ENCODE assay signal across 10 cellular contexts in the genomic region with DNA sequence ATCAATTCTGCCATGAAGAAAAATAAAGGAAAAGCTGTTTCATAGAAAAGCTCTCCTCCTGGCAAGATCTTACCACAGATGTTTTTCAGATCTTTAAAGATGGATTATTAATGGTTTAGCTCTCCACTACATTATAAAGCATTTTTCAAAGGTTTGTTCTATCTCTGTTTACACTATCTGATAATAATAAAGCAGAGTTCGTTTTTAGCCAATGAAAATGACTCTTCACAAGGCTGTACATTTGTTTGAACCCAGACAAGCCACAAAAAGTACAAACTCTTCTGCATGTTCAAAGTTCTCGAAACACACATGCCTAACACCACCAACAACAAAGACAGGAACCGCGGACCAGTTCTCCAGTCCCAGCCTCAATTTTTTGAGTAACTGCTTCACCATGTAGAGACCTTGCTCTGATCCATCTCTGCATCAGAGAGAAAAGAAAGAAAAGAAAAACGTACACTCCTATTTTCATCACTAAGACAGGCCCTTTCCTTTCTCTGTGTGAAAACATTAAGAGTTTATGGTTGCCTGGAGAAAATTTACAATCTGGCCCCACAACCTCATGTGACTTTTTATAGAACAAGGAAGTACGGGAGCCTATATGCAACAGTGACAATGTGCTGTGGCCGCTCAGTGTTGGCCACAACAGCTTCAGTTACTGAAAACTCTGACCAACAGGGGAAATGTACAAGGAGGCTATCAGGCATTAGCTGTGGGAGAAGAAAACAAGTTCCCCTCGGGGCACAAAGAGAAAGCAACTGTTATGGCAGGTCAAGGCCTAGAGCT.
A peak's percentile ranks its signal among the peaks of the same experiment; 100 is the strongest.
DNase-seq lines count a peak whose midpoint lies in the region; ATAC-seq and TF ChIP-seq lines count a peak whose summit lies in the region.
"Had no signal": no experiment of that assay in that cellular context is flagged by ENCODE, and none has a peak within 500 bp of the region (broad histone marks: within the 10 kb centered on the region; RNA-seq: fewer than 3 reads in every experiment).

No MANE protein-coding gene starts in this region.

- peaks cover 10% of the 10 kb centered on the region for H3K9me3 Mint-ChIP-seq in activated naive CD4-positive, alpha-beta T cell treated with anti-CD3 and anti-CD28 coated beads, Interleukin-2, amount 50 U/mL, for 24 hours
- peaks cover 7% of the 10 kb centered on the region for H3K9me3 Mint-ChIP-seq in natural killer cell treated with Interleukin-12 subunit alpha and Interleukin-12 subunit beta and Interleukin-15 and Interleukin-18, amount 100 ng/mL, for 72 hours

- peaks cover 7% of the 10 kb centered on the region for H3K36me3 Mint-ChIP-seq in activated naive CD4-positive, alpha-beta T cell treated with anti-CD3 and anti-CD28 coated beads, Interleukin-2, amount 50 U/mL, for 24 hours
- peaks cover 16% of the 10 kb centered on the region for H3K36me3 Mint-ChIP-seq in natural killer cell treated with Interleukin-12 subunit alpha and Interleukin-12 subunit beta and Interleukin-15 and Interleukin-18, amount 100 ng/mL, for 72 hours

- H3K27me3 Mint-ChIP-seq in activated naive CD4-positive, alpha-beta T cell treated with anti-CD3 and anti-CD28 coated beads, Interleukin-2, amount 50 U/mL, for 24 hours = no peaks in the 10 kb centered on the region
- H3K27me3 Mint-ChIP-seq in natural killer cell treated with Interleukin-12 subunit alpha and Interleukin-12 subunit beta and Interleukin-15 and Interleukin-18, amount 100 ng/mL, for 72 hours = no peaks in the 10 kb centered on the region

- ATAC-seq in GM18867 (IDR thresholded peaks at IDR 0.05; ENCODE audit: unreplicated experiment) = peak; percentile 58
- peak; percentile 38 for ATAC-seq in HG03442 (IDR thresholded peaks at IDR 0.05; ENCODE audit: unreplicated experiment)
- ATAC-seq in natural killer cell treated with Interleukin-12 subunit alpha and Interleukin-12 subunit beta and Interleukin-15 and Interleukin-18, amount 100 ng/mL, for 72 hours = no peak
- ATAC-seq in foreskin keratinocyte = no peak
- ATAC-seq in HG03457 (IDR thresholded peaks at IDR 0.05; ENCODE audit: unreplicated experiment) = no peak
- ATAC-seq: body of pancreas had no signal

- no peak overlapping the region for H3K27ac ChIP-seq in foreskin keratinocyte

- peaks cover 32% of the 10 kb centered on the region for H3K4me1 ChIP-seq in foreskin keratinocyte
- H3K4me1 ChIP-seq: body of pancreas had no signal

- H3K4me3 Mint-ChIP-seq in activated naive CD4-positive, alpha-beta T cell treated with anti-CD3 and anti-CD28 coated beads, Interleukin-2, amount 50 U/mL, for 24 hours = peak overlapping the region; percentile 33
- H3K4me3 Mint-ChIP-seq in natural killer cell treated with Interleukin-12 subunit alpha and Interleukin-12 subunit beta and Interleukin-15 and Interleukin-18, amount 100 ng/mL, for 72 hours = peak overlapping the region; percentile 83

- DNase-seq in natural killer cell treated with Interleukin-12 subunit alpha and Interleukin-12 subunit beta and Interleukin-15 and Interleukin-18, amount 100 ng/mL, for 72 hours (ENCODE audit: low spot score) = no peak
- DNase-seq in T-helper 9 cell = no peak
- no peak for DNase-seq in foreskin keratinocyte
- no peak for DNase-seq in NCI-H187 (lab: John Stamatoyannopoulos, UW)
- DNase-seq: NCI-H524 had no signal

- peak overlapping the region; percentile 100 for H3K27ac Mint-ChIP-seq in activated naive CD4-positive, alpha-beta T cell treated with anti-CD3 and anti-CD28 coated beads, Interleukin-2, amount 50 U/mL, for 24 hours
- peak overlapping the region; percentile 94 to 99 for H3K27ac Mint-ChIP-seq in natural killer cell treated with Interleukin-12 subunit alpha and Interleukin-12 subunit beta and Interleukin-15 and Interleukin-18, amount 100 ng/mL, for 72 hours

- peaks cover 96% of the 10 kb centered on the region for H3K4me1 Mint-ChIP-seq in activated naive CD4-positive, alpha-beta T cell treated with anti-CD3 and anti-CD28 coated beads, Interleukin-2, amount 50 U/mL, for 24 hours
- peaks cover 76 to 93% of the 10 kb centered on the region in 2 donors for H3K4me1 Mint-ChIP-seq in natural killer cell treated with Interleukin-12 subunit alpha and Interleukin-12 subunit beta and Interleukin-15 and Interleukin-18, amount 100 ng/mL, for 72 hours (ENCODE audit: low read depth in 2 of 2)

- TF ChIP-seq CTCF in foreskin keratinocyte (conservative IDR thresholded peaks at IDR 0.05) = no peak

- no peaks in the 10 kb centered on the region for H3K27me3 ChIP-seq in foreskin keratinocyte
- H3K27me3 ChIP-seq: body of pancreas had no signal

Comparison
In these comparisons a context has a peak if more than half of its experiments do, and no peak if none do; other contexts are left out.
1. ATAC-seq: peak in GM18867 (single experiment) and HG03442 (single experiment); none in natural killer cell treated with Interleukin-12 subunit alpha and Interleukin-12 subunit beta and Interleukin-15 and Interleukin-18, amount 100 ng/mL, for 72 hours (0 of 2), foreskin keratinocyte (single experiment) and HG03457 (single experiment).